Comparison of ENCODE assay signal across 3 cellular contexts in the genomic region with DNA sequence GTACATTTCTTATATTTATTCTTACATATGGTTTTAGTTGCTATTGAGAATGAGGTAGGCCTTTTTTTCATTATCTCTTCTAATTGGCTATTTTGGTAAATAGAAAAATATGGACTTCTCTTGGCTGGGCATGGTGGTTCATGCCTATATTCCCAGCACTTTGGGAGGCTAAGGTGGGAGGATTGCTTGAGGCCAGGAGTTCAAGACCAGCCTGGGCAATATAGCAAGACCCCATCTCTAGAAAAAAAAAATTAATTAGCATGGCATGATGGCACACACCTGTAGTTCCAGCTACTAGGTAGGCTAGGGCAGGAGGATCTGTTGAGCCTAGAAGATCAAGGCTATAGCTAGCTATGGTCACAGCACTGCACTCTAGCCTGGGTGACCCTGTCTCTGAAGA.
TF ChIP-seq lines count a peak whose summit lies in the region.

No MANE protein-coding gene starts in this region.

TF ChIP-seq in HepG2, 621 proteins besides CTCF, POLR2A, EP300 and RAD21:
- TF ChIP-seq ZNF121 (CRISPR knock-in tag; IDR thresholded peaks at IDR 0.05), result peak; percentile 54
- TF ChIP-seq, protein P1, sequence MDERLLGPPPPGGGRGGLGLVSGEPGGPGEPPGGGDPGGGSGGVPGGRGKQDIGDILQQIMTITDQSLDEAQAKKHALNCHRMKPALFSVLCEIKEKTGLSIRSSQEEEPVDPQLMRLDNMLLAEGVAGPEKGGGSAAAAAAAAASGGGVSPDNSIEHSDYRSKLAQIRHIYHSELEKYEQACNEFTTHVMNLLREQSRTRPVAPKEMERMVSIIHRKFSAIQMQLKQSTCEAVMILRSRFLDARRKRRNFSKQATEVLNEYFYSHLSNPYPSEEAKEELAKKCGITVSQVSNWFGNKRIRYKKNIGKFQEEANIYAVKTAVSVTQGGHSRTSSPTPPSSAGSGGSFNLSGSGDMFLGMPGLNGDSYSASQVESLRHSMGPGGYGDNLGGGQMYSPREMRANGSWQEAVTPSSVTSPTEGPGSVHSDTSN (CRISPR knock-in tag; IDR thresholded peaks at IDR 0.05), result no peak

TF ChIP-seq in HEK293, 187 proteins besides CTCF, POLR2A, EP300 and RAD21:
- TF ChIP-seq ZNF121 (tag by site-specific recombination; IDR thresholded peaks at IDR 0.05), result peak; percentile 58
- TF ChIP-seq ZXDB (tag by site-specific recombination; IDR thresholded peaks at IDR 0.05), result no peak
TF ChIP-seq in HEK293: peak in this region for 1.

TF ChIP-seq in K562, 482 proteins besides CTCF, POLR2A, EP300 and RAD21:
- TF ChIP-seq, protein P2, sequence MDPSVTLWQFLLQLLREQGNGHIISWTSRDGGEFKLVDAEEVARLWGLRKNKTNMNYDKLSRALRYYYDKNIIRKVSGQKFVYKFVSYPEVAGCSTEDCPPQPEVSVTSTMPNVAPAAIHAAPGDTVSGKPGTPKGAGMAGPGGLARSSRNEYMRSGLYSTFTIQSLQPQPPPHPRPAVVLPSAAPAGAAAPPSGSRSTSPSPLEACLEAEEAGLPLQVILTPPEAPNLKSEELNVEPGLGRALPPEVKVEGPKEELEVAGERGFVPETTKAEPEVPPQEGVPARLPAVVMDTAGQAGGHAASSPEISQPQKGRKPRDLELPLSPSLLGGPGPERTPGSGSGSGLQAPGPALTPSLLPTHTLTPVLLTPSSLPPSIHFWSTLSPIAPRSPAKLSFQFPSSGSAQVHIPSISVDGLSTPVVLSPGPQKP (CRISPR knock-in tag; IDR thresholded peaks at IDR 0.05), result no peak
- peak; percentile 83 for TF ChIP-seq ZNF121 (CRISPR knock-in tag; conservative IDR thresholded peaks at IDR 0.05)
